In genomic region chr1:91555074-91555730, GRCh38 we compare ENCODE assay signal across 9 cellular contexts. TPM values are rescaled to one million over a fixed set of nuclear protein-coding genes. Genes with fewer than 3 reads are reported as not detected.
DNase-seq lines count a peak whose midpoint lies in the region; ATAC-seq, FAIRE-seq and TF ChIP-seq lines count a peak whose summit lies in the region.
"Had no signal": no experiment of that assay in that cellular context is flagged by ENCODE, and none has a peak within 500 bp of the region (broad histone marks: within the 10 kb centered on the region; RNA-seq: fewer than 3 reads in every experiment).

No MANE protein-coding gene starts in this region.

- no peaks in the 10 kb centered on the region for H3K79me1 ChIP-seq in trophoblast cell (ENCODE audit: low read length)

- no peak overlapping the region for H3K14ac ChIP-seq in trophoblast cell (ENCODE audit: low read length)

- H3K9me3 ChIP-seq in HepG2 (ENCODE audit: low read length): no peaks in the 10 kb centered on the region
- no peaks in the 10 kb centered on the region for H3K9me3 ChIP-seq in trophoblast cell (ENCODE audit: insufficient read depth, low read depth, low read length)

- no peaks in the 10 kb centered on the region for H3K4me1 ChIP-seq in HepG2 (ENCODE audit: insufficient read depth, low read length)
- peaks cover 3 to 13% of the 10 kb centered on the region in 2 experiments for H3K4me1 ChIP-seq in trophoblast cell (ENCODE audit: control insufficient read depth in 1 of 2, insufficient read depth in 2 of 2, low read length in 2 of 2)

- H3K4me3 ChIP-seq in AG10803 (ENCODE audit: low read length) (no peak overlapping the region), astrocyte of the cerebellum (ENCODE audit: low read depth, low read length) (no peak overlapping the region), HepG2 (replicated peaks in 1 of 3; ENCODE audit: insufficient read depth in 1 of 3, low read depth in 2 of 3, low read length in 3 of 3) (no peak overlapping the region), trophoblast cell (ENCODE audit: low read depth, low read length) (no peak overlapping the region)
- H3K4me3 ChIP-seq: dorsolateral prefrontal cortex had no signal

- H3K18ac ChIP-seq in trophoblast cell (ENCODE audit: low read length): no peak overlapping the region

- no peak for FAIRE-seq in HepG2 (lab: Jason Lieb, UNC)

- H3K23ac ChIP-seq in trophoblast cell (ENCODE audit: low read length): no peak overlapping the region

- TF ChIP-seq POLR2A in HepG2 (IDR thresholded peaks at IDR 0.05; ENCODE audit: insufficient read depth in 1 of 2, low read depth in 2 of 2, low read length in 2 of 2): no peak

- BruUV-seq in HepG2 (replicated peaks; lab: Mats Ljungman, UMichigan): no TSS peak

- no peak overlapping the region for H4K12ac ChIP-seq in trophoblast cell (ENCODE audit: low read depth, low read length)

- no peaks in the 10 kb centered on the region for H4K20me1 ChIP-seq in HepG2 (ENCODE audit: insufficient read depth, low read length)

- in situ Hi-C loops in astrocyte of the cerebellum (cut with HindIII; ENCODE audit: low sequenced_read_pairs) (no loop called here), HepG2 (cut with HindIII; ENCODE audit: extremely low pct_ligation_motif_present, low pct_unique_long_range_greater_than_20kb) (no loop called here), GM13976 (cut with MboI; ENCODE audit: low sequenced_read_pairs, unreplicated experiment) (no loop called here)

- H3K4me3 Mint-ChIP-seq in HFFc6: peak overlapping the region; percentile 63

- H2AK5ac ChIP-seq in trophoblast cell (ENCODE audit: low read length): no peak overlapping the region

- H2AFZ ChIP-seq in HepG2 (ENCODE audit: low read length) (no peak overlapping the region), trophoblast cell (ENCODE audit: insufficient read depth, low read length, poor library complexity) (no peak overlapping the region)

- intact Hi-C loops in HepG2 (cut with micrococcal nuclease; ENCODE audit: unreplicated experiment): loop anchor here (10.0 kb wide), 1 partner anchor 370 kb away; no protein-coding TSS in a partner anchor

- H3K36me3 ChIP-seq in HepG2 (replicated peaks in 1 of 2; ENCODE audit: control insufficient read depth in 1 of 2, insufficient read depth in 2 of 2, low read length in 2 of 2): no peaks in the 10 kb centered on the region
- H3K36me3 ChIP-seq in trophoblast cell (ENCODE audit: control insufficient read depth in 1 of 2, insufficient read depth in 2 of 2, low read length in 2 of 2): no peaks in the 10 kb centered on the region

- no peaks in the 10 kb centered on the region for H3K9me3 Mint-ChIP-seq in HFFc6

- no peaks in the 10 kb centered on the region for H3K27me3 Mint-ChIP-seq in HFFc6 (ENCODE audit: insufficient read depth)

- H3K27ac Mint-ChIP-seq in HFFc6: peak overlapping the region; percentile 93

- DNase-seq in AG10803 (ENCODE audit: low read depth) (peak; percentile 8), HFFc6 (peak; percentile 16), astrocyte of the cerebellum (ENCODE audit: low read depth) (no peak), HepG2 (ENCODE audit: low spot score) (no peak), NCI-H82 treated with DMSO at 0.1 percent for 48 hours (lab: John Stamatoyannopoulos, UW; ENCODE audit: unreplicated experiment) (no peak), trophoblast cell (no peak), GM13976 (ENCODE audit: low spot score) (no peak)
- DNase-seq: dorsolateral prefrontal cortex had no signal

- CTCF ChIA-PET in HepG2 (lab: Yijun Ruan, JAX; ENCODE audit: low intra/inter-chr PET ratio, low total read pairs): no interaction called here

- no peak for TF ChIP-seq CTCF in AG10803 (conservative IDR thresholded peaks at IDR 0.05; ENCODE audit: low read length)
- peak; percentile 55 for TF ChIP-seq CTCF in HFFc6 (IDR thresholded peaks at IDR 0.05)
- peak; percentile 65 for TF ChIP-seq CTCF in astrocyte of the cerebellum (IDR thresholded peaks at IDR 0.05; ENCODE audit: low read depth, low read length, missing control alignments)
- peak; percentile 27 for TF ChIP-seq CTCF in HepG2 (CRISPR knock-in tag; IDR thresholded peaks at IDR 0.05)
- TF ChIP-seq CTCF in GM13976 (IDR thresholded peaks at IDR 0.05; ENCODE audit: borderline replicate concordance, control extremely low read depth, extremely low read depth, insufficient read depth, missing control alignments): no peak

- no peaks in the 10 kb centered on the region for H3K36me3 Mint-ChIP-seq in HFFc6 (ENCODE audit: low read depth)

- no peak overlapping the region for H4K8ac ChIP-seq in trophoblast cell (ENCODE audit: low read depth, low read length)

- peaks cover 59% of the 10 kb centered on the region for H3K4me1 Mint-ChIP-seq in HFFc6 (ENCODE audit: low read depth)

- H3K9ac ChIP-seq in HepG2 (ENCODE audit: insufficient read depth, low read depth, low read length) (no peak overlapping the region), trophoblast cell (ENCODE audit: low read length) (no peak overlapping the region)

- TF ChIP-seq RAD21 in HepG2 (CRISPR knock-in tag; IDR thresholded peaks at IDR 0.05): no peak

- H3K79me2 ChIP-seq in HepG2 (ENCODE audit: insufficient read depth, low read length) (no peaks in the 10 kb centered on the region), trophoblast cell (ENCODE audit: control insufficient read depth, insufficient read depth, low read length, poor library complexity) (no peaks in the 10 kb centered on the region)

- H2BK120ac ChIP-seq in trophoblast cell (ENCODE audit: insufficient read depth, low read length, poor library complexity): no peak overlapping the region

- peak; percentile 63; the same call in 2 of the 3 replicates for ATAC-seq in HepG2
- no peak for ATAC-seq in HG02938 (IDR thresholded peaks at IDR 0.05; ENCODE audit: unreplicated experiment)

- H3K27me3 ChIP-seq in HepG2 (ENCODE audit: control insufficient read depth in 1 of 2, insufficient read depth in 2 of 2, low read length in 2 of 2) (no peaks in the 10 kb centered on the region), trophoblast cell (ENCODE audit: insufficient read depth, low read length) (no peaks in the 10 kb centered on the region)
- H3K27me3 ChIP-seq: dorsolateral prefrontal cortex had no signal

- H4K91ac ChIP-seq in trophoblast cell (ENCODE audit: low read depth, low read length): no peak overlapping the region

- TF ChIP-seq EP300 in HepG2 (IDR thresholded peaks at IDR 0.05; ENCODE audit: low read depth in 2 of 2, low read length in 2 of 2) (no peak), HepG2 (CRISPR knock-in tag; IDR thresholded peaks at IDR 0.05; ENCODE audit: borderline replicate concordance) (no peak)

- H3K4ac ChIP-seq in trophoblast cell (ENCODE audit: low read depth, low read length): no peak overlapping the region

- WGBS in HepG2 (ENCODE audit: low lambda C conversion rate): 40% methylated on average over 7 of the region's 7 CpGs
- no CpG with 5 or more reads among the region's 7 CpGs for WGBS in trophoblast cell (ENCODE audit: extremely low coverage, insufficient coverage, insufficient read length)

- no peak overlapping the region for H3K27ac ChIP-seq in HepG2 (ENCODE audit: extremely low read length, insufficient read depth, low read length)
- H3K27ac ChIP-seq in trophoblast cell (ENCODE audit: low read depth, low read length): no peak overlapping the region
- H3K27ac ChIP-seq: dorsolateral prefrontal cortex had no signal

- H2BK12ac ChIP-seq in trophoblast cell (ENCODE audit: low read length): no peak overlapping the region

- no peak overlapping the region for H2BK5ac ChIP-seq in trophoblast cell (ENCODE audit: low read depth, low read length, poor library complexity)

- POLR2A ChIA-PET in HepG2 (lab: Yijun Ruan, JAX): no interaction called here

- H3K4me2 ChIP-seq in HepG2 (ENCODE audit: low read depth, low read length) (no peak overlapping the region), trophoblast cell (ENCODE audit: low read length) (no peak overlapping the region)

TF ChIP-seq in HepG2, 621 proteins besides CTCF, POLR2A, EP300 and RAD21:
- TF ChIP-seq STAG1 (CRISPR knock-in tag; IDR thresholded peaks at IDR 0.05): peak; percentile 62
- TF ChIP-seq ZNF431 (CRISPR knock-in tag; IDR thresholded peaks at IDR 0.05; ENCODE audit: borderline replicate concordance, low read depth): no peak

RNA-seq across cellular contexts. Expression of gene CDC7, which starts 54.6 kb away (rescaled TPM):
- 1 to 10 TPM; 3.6 to 8.7 (median 7.5) TPM for total RNA-seq in HFFc6 (2021; fragmentation: NEBNext Ultra II Directional; extraction: Animal tissue kit (Norgen Biotek cat#: 25700))
- total RNA-seq in HepG2 (2016; rRNA removed; fragmentation: Illumina TruSeq; extraction: Trizol): 12.6 and 19.2 TPM in 2 replicates
- total RNA-seq in HepG2 (2016; cell fraction: cytosol; rRNA removed; fragmentation: Illumina TruSeq; extraction: Trizol; ENCODE audit: low read depth): 8.9 and 13.3 TPM in 2 replicates
- 12.7 and 17.3 TPM in 2 replicates for total RNA-seq in HepG2 (2016; cell fraction: insoluble cytoplasmic fraction; rRNA removed; fragmentation: Illumina TruSeq; extraction: Trizol)
- 5.8 and 8.1 TPM in 2 replicates for total RNA-seq in HepG2 (2016; cell fraction: membrane; rRNA removed; fragmentation: Illumina TruSeq; extraction: Trizol)
- 12.3 and 15.6 TPM in 2 replicates for total RNA-seq in HepG2 (2016; cell fraction: nucleus; rRNA removed; fragmentation: Illumina TruSeq; extraction: Trizol)
- 2.3 and 2.5 TPM in 2 replicates for polyA plus RNA-seq in HepG2 (2011; rRNA removed)
- polyA plus RNA-seq in HepG2 (2011; cell fraction: cytosol; rRNA removed): 1.0 and 1.2 TPM in 2 replicates
- 7.1 and 10.3 TPM in 2 replicates for polyA plus RNA-seq in HepG2 (2011; cell fraction: nucleus; rRNA removed)
- polyA plus RNA-seq in HepG2 (2012): 2.8 and 3.6 TPM in 2 replicates
- 0.80 and 0.94 TPM in 2 replicates for polyA plus RNA-seq in HepG2 (2016; cell fraction: cytosol; fragmentation: Illumina TruSeq; extraction: Trizol; ENCODE audit: low read depth)
- polyA plus RNA-seq in HepG2 (2016; cell fraction: insoluble cytoplasmic fraction; fragmentation: Illumina TruSeq; extraction: Trizol; ENCODE audit: low read depth): 12.3 and 12.4 TPM in 2 replicates
- polyA plus RNA-seq in HepG2 (2016; cell fraction: membrane; fragmentation: Illumina TruSeq; extraction: Trizol; ENCODE audit: low read depth): 1.9 and 2.0 TPM in 2 replicates
- polyA plus RNA-seq in HepG2 (2016; cell fraction: nucleus; fragmentation: Illumina TruSeq; extraction: Trizol; ENCODE audit: insufficient read depth, low read depth): 26.6 and 27.9 TPM in 2 replicates
- polyA minus RNA-seq in HepG2 (2011; rRNA and poly(A)+ RNA removed; ENCODE audit: low replicate concordance): 2.2 and 24.5 TPM in 2 replicates
- 4.2 and 5.4 TPM in 2 replicates for polyA minus RNA-seq in HepG2 (2011; cell fraction: cytosol; rRNA and poly(A)+ RNA removed)
- polyA minus RNA-seq in HepG2 (2011; cell fraction: nucleus; rRNA and poly(A)+ RNA removed): 29.9 and 30.3 TPM in 2 replicates
- polyA plus RNA-seq in trophoblast cell (2013): 6.8 and 7.3 TPM in 2 replicates

Comparison
In these comparisons a context has a peak if more than half of its experiments do, and no peak if none do; other contexts are left out.
1. DNase-seq: peak in AG10803 (single experiment) and HFFc6 (single experiment); none in astrocyte of the cerebellum (single experiment), HepG2 (single experiment), NCI-H82 treated with DMSO at 0.1 percent for 48 hours (single experiment), trophoblast cell (0 of 2) and GM13976 (single experiment).
2. CTCF ChIP-seq: peak in HFFc6 (single experiment), astrocyte of the cerebellum (single experiment) and HepG2 (single experiment); none in AG10803 (single experiment) and GM13976 (single experiment).